ENCODE assay signal across 10 cellular contexts in the genomic region with DNA sequence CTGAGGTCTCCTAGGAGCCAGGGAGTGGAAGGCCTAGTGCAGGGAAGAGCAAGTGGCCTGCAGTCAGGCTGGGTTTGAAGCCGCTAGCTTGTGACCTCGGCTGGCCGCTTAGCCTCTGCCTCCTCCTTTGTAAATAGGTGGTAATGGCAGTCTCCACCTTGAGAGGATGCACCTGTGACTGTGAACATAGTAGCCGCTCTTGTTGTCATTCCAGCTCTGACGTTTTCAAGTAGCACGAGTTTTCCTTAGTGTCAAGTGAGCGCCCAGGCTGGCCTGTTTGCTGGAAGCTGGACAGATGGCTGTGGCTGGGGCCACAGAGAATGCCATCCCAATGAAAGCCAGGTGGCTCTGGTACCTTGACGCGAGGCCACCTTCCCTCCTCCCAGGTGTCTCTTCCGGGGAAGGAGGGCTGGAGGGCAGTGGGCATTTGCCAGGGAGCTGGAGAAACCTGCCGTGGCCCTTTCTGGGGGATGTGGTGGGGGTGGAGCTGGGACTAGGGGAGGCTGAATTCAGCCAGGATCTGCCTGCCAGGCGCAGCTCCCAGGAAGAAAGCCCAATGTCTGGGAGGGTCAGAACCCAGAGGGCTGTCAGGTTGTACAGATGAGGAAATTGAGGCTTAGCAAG. TPM values are rescaled to one million over a fixed set of nuclear protein-coding genes. Genes with fewer than 3 reads are reported as not detected.
DNase-seq lines count a peak whose midpoint lies in the region; ATAC-seq and TF ChIP-seq lines count a peak whose summit lies in the region.
"Had no signal": no experiment of that assay in that cellular context is flagged by ENCODE, and none has a peak within 500 bp of the region (broad histone marks: within the 10 kb centered on the region; RNA-seq: fewer than 3 reads in every experiment).

No MANE protein-coding gene starts in this region.

- H3K4me3 ChIP-seq in left ventricle myocardium inferior (peak overlapping the region; percentile 81), WERI-Rb-1 (ENCODE audit: low read depth, low read length) (no peak overlapping the region), lower lobe of right lung (no peak overlapping the region)

- peaks cover under 1% of the 10 kb centered on the region for H3K9me3 ChIP-seq in left ventricle myocardium inferior (replicated peaks)
- H3K9me3 ChIP-seq in WERI-Rb-1 (ENCODE audit: severe bottlenecking): peaks cover under 1% of the 10 kb centered on the region
- no peaks in the 10 kb centered on the region for H3K9me3 ChIP-seq in lower lobe of right lung

- no peaks in the 10 kb centered on the region for H3K36me3 ChIP-seq in left ventricle myocardium inferior
- no peaks in the 10 kb centered on the region for H3K36me3 ChIP-seq in WERI-Rb-1
- H3K36me3 ChIP-seq in lower lobe of right lung: no peaks in the 10 kb centered on the region

- no peaks in the 10 kb centered on the region for H3K9me3 Mint-ChIP-seq in effector memory CD8-positive, alpha-beta T cell

- H3K36me3 Mint-ChIP-seq in effector memory CD8-positive, alpha-beta T cell (ENCODE audit: insufficient read depth): peaks cover 2% of the 10 kb centered on the region
- H3K36me3 Mint-ChIP-seq: CD4-positive, alpha-beta memory T cell had no signal

- peaks cover 29 to 59% of the 10 kb centered on the region in 2 donors for H3K27me3 Mint-ChIP-seq in effector memory CD8-positive, alpha-beta T cell

- intact Hi-C loops in left ventricle myocardium inferior (cut with micrococcal nuclease) (no loop called here), left cardiac atrium (cut with DNase I) (no loop called here), lower lobe of right lung (cut with DNase I) (no loop called here)

- ATAC-seq in left cardiac atrium (no peak), lower lobe of right lung (no peak), GM18517 (IDR thresholded peaks at IDR 0.05; ENCODE audit: unreplicated experiment) (no peak)
- ATAC-seq in effector memory CD8-positive, alpha-beta T cell (replicated peaks): no peak

- TF ChIP-seq CTCF in left ventricle myocardium inferior (IDR thresholded peaks at IDR 0.05; ENCODE audit: borderline replicate concordance) (no peak), WERI-Rb-1 (IDR thresholded peaks at IDR 0.05; ENCODE audit: low read depth, low read length) (no peak), lower lobe of right lung (IDR thresholded peaks at IDR 0.05) (no peak)

- H3K27me3 ChIP-seq in left ventricle myocardium inferior (ENCODE audit: low read depth) (no peaks in the 10 kb centered on the region), WERI-Rb-1 (ENCODE audit: insufficient read depth, low read depth, severe bottlenecking) (no peaks in the 10 kb centered on the region), lower lobe of right lung (ENCODE audit: low read depth) (peaks cover 22% of the 10 kb centered on the region)

- H3K4me3 Mint-ChIP-seq in effector memory CD8-positive, alpha-beta T cell: no peak overlapping the region
- H3K4me3 Mint-ChIP-seq: activated naive CD8-positive, alpha-beta T cell treated with anti-CD3 and anti-CD28 coated beads, Interleukin-2, amount 50 U/mL, for 24 hours; CD4-positive, alpha-beta memory T cell had no signal

- H3K4me1 ChIP-seq in left ventricle myocardium inferior: peaks cover 85% of the 10 kb centered on the region
- peaks cover 71% of the 10 kb centered on the region for H3K4me1 ChIP-seq in lower lobe of right lung

- DNase-seq in left ventricle myocardium inferior (no peak), left cardiac atrium (no peak), WERI-Rb-1 (no peak), lower lobe of right lung (no peak), NCI-H446 (lab: John Stamatoyannopoulos, UW) (no peak), inferior parietal cortex (ENCODE audit: extremely low spot score) (no peak)
- DNase-seq in effector memory CD8-positive, alpha-beta T cell: no peak
- DNase-seq: CD4-positive, alpha-beta memory T cell had no signal

- no peak overlapping the region for H3K27ac Mint-ChIP-seq in effector memory CD8-positive, alpha-beta T cell
- H3K27ac Mint-ChIP-seq: CD4-positive, alpha-beta memory T cell had no signal

- H3K27ac ChIP-seq in left ventricle myocardium inferior (replicated peaks): peak overlapping the region; percentile 89
- H3K27ac ChIP-seq in WERI-Rb-1: peak overlapping the region; percentile 90
- peak overlapping the region; percentile 82 for H3K27ac ChIP-seq in lower lobe of right lung

- H3K4me1 Mint-ChIP-seq in effector memory CD8-positive, alpha-beta T cell (ENCODE audit: low read depth in 2 of 2): no peaks in the 10 kb centered on the region

RNA-seq across cellular contexts. Expression of a gene that starts 2.5 kb away (rescaled TPM):
- total RNA-seq in left ventricle myocardium inferior: 71.3 TPM
- 10 to 100 TPM; 88.1 to 95.0 TPM for total RNA-seq in left cardiac atrium
- 75.2 TPM for total RNA-seq in lower lobe of right lung
- total RNA-seq: CD4-positive, alpha-beta memory T cell had no signal
